18 cellular contexts compared by ENCODE assay signal in the genomic region with DNA sequence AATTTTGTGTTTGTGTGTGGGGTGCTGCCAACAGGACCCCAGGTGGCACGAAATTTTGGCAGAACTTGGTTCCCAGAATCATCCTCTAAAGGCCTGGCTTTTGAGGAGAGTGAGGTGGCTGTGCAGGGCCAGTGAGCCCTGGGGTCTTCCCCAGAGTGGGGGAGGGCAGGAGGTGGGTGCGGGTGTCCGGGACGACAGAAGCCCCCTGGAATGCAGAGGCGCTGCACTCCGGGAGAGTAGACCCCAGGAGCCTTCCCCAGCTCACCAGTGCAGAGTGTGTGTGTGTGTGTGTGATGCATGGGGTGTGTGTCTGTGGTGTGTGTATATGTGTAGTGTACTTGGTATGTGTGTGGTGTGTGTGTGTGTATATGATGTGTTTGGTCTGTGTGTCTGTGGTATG. TPM values are rescaled to one million over a fixed set of nuclear protein-coding genes. Genes with fewer than 3 reads are reported as not detected.
DNase-seq lines count a peak whose midpoint lies in the region; ATAC-seq, FAIRE-seq and TF ChIP-seq lines count a peak whose summit lies in the region.
"Had no signal": no experiment of that assay in that cellular context is flagged by ENCODE, and none has a peak within 500 bp of the region (broad histone marks: within the 10 kb centered on the region; RNA-seq: fewer than 3 reads in every experiment).

No MANE protein-coding gene starts in this region.

- no peak overlapping the region for H3K9ac ChIP-seq in K562 (ENCODE audit: insufficient read depth in 1 of 2, low read depth in 2 of 2, low read length in 2 of 2)
- no peak overlapping the region for H3K9ac ChIP-seq in trophoblast cell (ENCODE audit: low read length)

- H3K79me2 ChIP-seq in K562 (ENCODE audit: control insufficient read depth, insufficient read depth, low read length) (no peaks in the 10 kb centered on the region), trophoblast cell (ENCODE audit: control insufficient read depth, insufficient read depth, low read length, poor library complexity) (no peaks in the 10 kb centered on the region)

- in situ Hi-C loops in K562 (cut with MboI) = no loop called here

- peak; percentile 74 for FAIRE-seq in K562 (lab: Jason Lieb, UNC)
- FAIRE-seq in GM12892 (lab: Jason Lieb, UNC) = no peak
- FAIRE-seq: GM12878, GM19239 had no signal

- no peaks in the 10 kb centered on the region for H3K27me3 Mint-ChIP-seq in activated naive CD8-positive, alpha-beta T cell
- H3K27me3 Mint-ChIP-seq in activated naive CD8-positive, alpha-beta T cell treated with anti-CD3 and anti-CD28 coated beads for 36 hours = peaks cover 25% of the 10 kb centered on the region
- H3K27me3 Mint-ChIP-seq in HFFc6 (ENCODE audit: insufficient read depth) = peaks cover 4% of the 10 kb centered on the region

- intact Hi-C loops in K562 (cut with micrococcal nuclease) = no loop called here
- intact Hi-C loops in heart left ventricle (cut with DNase I) = no loop called here

- H3K27me3 ChIP-seq in K562 (ENCODE audit: control insufficient read depth in 2 of 2, insufficient read depth in 2 of 2, low read length in 2 of 2) (peaks cover 24 to 42% of the 10 kb centered on the region in 2 experiments), trophoblast cell (ENCODE audit: insufficient read depth, low read length) (no peaks in the 10 kb centered on the region), heart left ventricle (no peaks in the 10 kb centered on the region)

- no peak overlapping the region for H3K23ac ChIP-seq in trophoblast cell (ENCODE audit: low read length)

- H3K4ac ChIP-seq in trophoblast cell (ENCODE audit: low read depth, low read length) = no peak overlapping the region

- peaks cover 21% of the 10 kb centered on the region for H3K4me1 Mint-ChIP-seq in activated naive CD8-positive, alpha-beta T cell (ENCODE audit: low read depth)
- H3K4me1 Mint-ChIP-seq in activated naive CD8-positive, alpha-beta T cell treated with anti-CD3 and anti-CD28 coated beads for 36 hours = peaks cover 20% of the 10 kb centered on the region
- peaks cover 44% of the 10 kb centered on the region for H3K4me1 Mint-ChIP-seq in HFFc6 (ENCODE audit: low read depth)

- no peak overlapping the region for H2AK5ac ChIP-seq in trophoblast cell (ENCODE audit: low read length)

- H4K91ac ChIP-seq in trophoblast cell (ENCODE audit: low read depth, low read length) = no peak overlapping the region

- H3K4me1 ChIP-seq in K562 (replicated peaks in 1 of 2; ENCODE audit: control insufficient read depth in 2 of 2, insufficient read depth in 2 of 2, low read length in 2 of 2) (peaks cover 3 to 5% of the 10 kb centered on the region in 2 experiments; a peak in 3 of 5 replicates), trophoblast cell (ENCODE audit: control insufficient read depth in 1 of 2, insufficient read depth in 2 of 2, low read length in 2 of 2) (no peaks in the 10 kb centered on the region), heart left ventricle (no peaks in the 10 kb centered on the region)

- H2BK5ac ChIP-seq in trophoblast cell (ENCODE audit: low read depth, low read length, poor library complexity) = no peak overlapping the region

- peak overlapping the region; percentile 4 for H3K4me3 Mint-ChIP-seq in activated naive CD8-positive, alpha-beta T cell
- H3K4me3 Mint-ChIP-seq in activated naive CD8-positive, alpha-beta T cell treated with anti-CD3 and anti-CD28 coated beads for 36 hours = no peak overlapping the region
- H3K4me3 Mint-ChIP-seq in HFFc6 = no peak overlapping the region
- H3K4me3 Mint-ChIP-seq: CD4-positive, alpha-beta T cell; IgD-negative memory B cell had no signal

- no peaks in the 10 kb centered on the region for H3K9me1 ChIP-seq in K562 (ENCODE audit: control insufficient read depth, insufficient read depth, low read length)

- H3K4me3 ChIP-seq in K562 (no peak overlapping the region), trophoblast cell (ENCODE audit: low read depth, low read length) (peak overlapping the region; percentile 37), heart left ventricle (no peak overlapping the region)
- H3K4me3 ChIP-seq: GM12878 had no signal

- 24% methylated on average over 6 of the region's 6 CpGs for WGBS in K562 (ENCODE audit: insufficient coverage, low coverage, missing lambda C conversion rate)
- no CpG with 5 or more reads among the region's 6 CpGs for WGBS in trophoblast cell (ENCODE audit: extremely low coverage, insufficient coverage, insufficient read length)
- WGBS in heart left ventricle, 4 donors = 77 to 83% (median 78%) methylated on average over 6 of the region's 6 CpGs

- DNase-seq in activated naive CD8-positive, alpha-beta T cell treated with anti-CD3 and anti-CD28 coated beads for 36 hours = no peak
- DNase-seq in HFFc6 (no peak), K562 (ENCODE audit: extremely low read depth in 1 of 4, low spot score in 3 of 4) (no peak), trophoblast cell (no peak), GM12892 (ENCODE audit: insufficient read length) (no peak), heart left ventricle (no peak)
- DNase-seq: 8988T; AML-193; C1 segment of cervical spinal cord; Calu3; CD4-positive, alpha-beta T cell; DMS 273 treated with DMSO at 0.1 percent for 48 hours; DMS79 had no signal

- TF ChIP-seq CTCF in HFFc6 (IDR thresholded peaks at IDR 0.05) = no peak
- TF ChIP-seq CTCF in K562 (IDR thresholded peaks at IDR 0.05 in 2 of 3, conservative IDR thresholded peaks at IDR 0.05 in 1 of 3; ENCODE audit: insufficient read depth in 2 of 3, low read depth in 1 of 3, low read length in 3 of 3) = no peak
- no peak for TF ChIP-seq CTCF in heart left ventricle (IDR thresholded peaks at IDR 0.05)

- no peak for TF ChIP-seq EP300 in K562 (IDR thresholded peaks at IDR 0.05; ENCODE audit: low read length)

- no peak for TF ChIP-seq RAD21 in K562 (CRISPR knock-in tag; conservative IDR thresholded peaks at IDR 0.05 in 1 of 2, IDR thresholded peaks at IDR 0.05 in 1 of 2)

- H4K12ac ChIP-seq in trophoblast cell (ENCODE audit: low read depth, low read length) = no peak overlapping the region

- H3K36me3 ChIP-seq in K562 (ENCODE audit: control insufficient read depth, insufficient read depth, low read length) (no peaks in the 10 kb centered on the region), trophoblast cell (ENCODE audit: control insufficient read depth in 1 of 2, insufficient read depth in 2 of 2, low read length in 2 of 2) (no peaks in the 10 kb centered on the region), heart left ventricle (no peaks in the 10 kb centered on the region)

- ATAC-seq in K562 (no peak), GM18858 (IDR thresholded peaks at IDR 0.05; ENCODE audit: unreplicated experiment) (no peak), heart left ventricle (no peak)
- ATAC-seq: GM12878 had no signal

- H2BK120ac ChIP-seq in trophoblast cell (ENCODE audit: insufficient read depth, low read length, poor library complexity) = no peak overlapping the region

- no peaks in the 10 kb centered on the region for H3K79me1 ChIP-seq in trophoblast cell (ENCODE audit: low read length)

- CTCF ChIA-PET in K562 (lab: Yijun Ruan, JAX; ENCODE audit: low intra/inter-chr PET ratio) = no interaction called here

- H2AFZ ChIP-seq in K562 (ENCODE audit: low read depth, low read length) = no peak overlapping the region
- H2AFZ ChIP-seq in trophoblast cell (ENCODE audit: insufficient read depth, low read length, poor library complexity) = no peak overlapping the region

- H3K4me2 ChIP-seq in K562 (ENCODE audit: insufficient read depth, low read length) (no peak overlapping the region), trophoblast cell (ENCODE audit: low read length) (no peak overlapping the region)

- H2BK12ac ChIP-seq in trophoblast cell (ENCODE audit: low read length) = no peak overlapping the region

- H3K9me3 ChIP-seq in K562 (replicated peaks; ENCODE audit: control insufficient read depth, insufficient read depth, low read depth, low read length) (no peaks in the 10 kb centered on the region), trophoblast cell (ENCODE audit: insufficient read depth, low read depth, low read length) (peaks cover 9% of the 10 kb centered on the region), heart left ventricle (peaks cover 0 to 11% (median 0%) of the 10 kb centered on the region in 12 donors)

- POLR2A ChIA-PET in K562 (lab: Yijun Ruan, JAX) = no interaction called here

- H4K20me1 ChIP-seq in K562 (replicated peaks; ENCODE audit: control insufficient read depth, insufficient read depth, low read length) = peaks cover 7% of the 10 kb centered on the region; the same call in 1 of the 2 replicates

- TF ChIP-seq POLR2A in K562 (conservative IDR thresholded peaks at IDR 0.05) (no peak), GM12892 (IDR thresholded peaks at IDR 0.05; ENCODE audit: low read depth, low read length) (no peak), heart left ventricle (IDR thresholded peaks at IDR 0.05) (no peak)

- no TSS peak for BruUV-seq in K562 (replicated peaks; lab: Mats Ljungman, UMichigan)

- no peak overlapping the region for H3K27ac Mint-ChIP-seq in activated naive CD8-positive, alpha-beta T cell
- no peak overlapping the region for H3K27ac Mint-ChIP-seq in activated naive CD8-positive, alpha-beta T cell treated with anti-CD3 and anti-CD28 coated beads for 36 hours
- H3K27ac Mint-ChIP-seq in HFFc6 = peak overlapping the region; percentile 87; the same call in 1 of the 2 replicates
- H3K27ac Mint-ChIP-seq: CD4-positive, alpha-beta T cell; IgD-negative memory B cell had no signal

- no peak overlapping the region for H4K8ac ChIP-seq in trophoblast cell (ENCODE audit: low read depth, low read length)

- no peaks in the 10 kb centered on the region for H3K9me3 Mint-ChIP-seq in activated naive CD8-positive, alpha-beta T cell (ENCODE audit: low read depth)
- no peaks in the 10 kb centered on the region for H3K9me3 Mint-ChIP-seq in activated naive CD8-positive, alpha-beta T cell treated with anti-CD3 and anti-CD28 coated beads for 36 hours
- no peaks in the 10 kb centered on the region for H3K9me3 Mint-ChIP-seq in HFFc6
- H3K9me3 Mint-ChIP-seq: CD4-positive, alpha-beta T cell had no signal

- H3K27ac ChIP-seq in K562 (ENCODE audit: extremely low read depth, low read depth, low read length) (no peak overlapping the region), trophoblast cell (ENCODE audit: low read depth, low read length) (no peak overlapping the region), heart left ventricle (no peak overlapping the region)

- H3K14ac ChIP-seq in trophoblast cell (ENCODE audit: low read length) = no peak overlapping the region

- H3K36me3 Mint-ChIP-seq in activated naive CD8-positive, alpha-beta T cell = no peaks in the 10 kb centered on the region
- H3K36me3 Mint-ChIP-seq in activated naive CD8-positive, alpha-beta T cell treated with anti-CD3 and anti-CD28 coated beads for 36 hours = peaks cover 3% of the 10 kb centered on the region
- H3K36me3 Mint-ChIP-seq in HFFc6 (ENCODE audit: low read depth) = peaks cover 4% of the 10 kb centered on the region; the same call in 1 of the 2 replicates

- no peak overlapping the region for H3K18ac ChIP-seq in trophoblast cell (ENCODE audit: low read length)

RNA-seq across cellular contexts. Expression of gene SEC13, which starts 44.4 kb away (rescaled TPM):
- 100 to 1,000 TPM in 1 of 2 experiments, 10 to 100 TPM in 1; 99.4 to 103 TPM for total RNA-seq in activated naive CD8-positive, alpha-beta T cell treated with anti-CD3 and anti-CD28 coated beads for 36 hours
- total RNA-seq in HFFc6 (2021; fragmentation: NEBNext Ultra II Directional; extraction: Animal tissue kit (Norgen Biotek cat#: 25700)) = 100 to 1,000 TPM; 240 to 278 (median 274) TPM
- total RNA-seq in K562 (2011; cell fraction: chromatin; rRNA removed; ENCODE audit: low replicate concordance) = 285 and 425 TPM in 2 replicates
- total RNA-seq in K562 (2011; cell fraction: nucleolus; rRNA removed) = 250 and 265 TPM in 2 replicates
- 278 and 337 TPM in 2 replicates for total RNA-seq in K562 (2011; cell fraction: nucleoplasm; rRNA removed)
- 256 and 318 TPM in 2 replicates for total RNA-seq in K562 (2014; rRNA removed)
- 124 and 145 TPM in 2 replicates for total RNA-seq in K562 (2014; rRNA removed; fragmentation: Illumina TruSeq; extraction: Trizol)
- 192 and 196 TPM in 2 replicates for total RNA-seq in K562 (2015; rRNA removed; fragmentation: Illumina TruSeq; extraction: Trizol)
- 199 and 209 TPM in 2 replicates for total RNA-seq in K562 (2021)
- 199 and 308 TPM in 2 replicates for polyA plus RNA-seq in K562 (2011; rRNA removed)
- 331 and 334 TPM in 2 replicates for polyA plus RNA-seq in K562 (2011; cell fraction: cytosol; rRNA removed)
- polyA plus RNA-seq in K562 (2011; cell fraction: nucleus; rRNA removed) = 250 and 306 TPM in 2 replicates
- 186 and 201 TPM in 2 replicates for polyA plus RNA-seq in K562 (2012)
- 274 and 284 TPM in 2 replicates for polyA plus RNA-seq in K562 (2014; fragmentation: Illumina TruSeq; extraction: Trizol)
- 100 to 1,000 TPM in 1 of 2 experiments, 10 to 100 TPM in 1; 71.5 to 116 TPM for polyA plus RNA-seq in K562 (2014; fragmentation: Nextera tagmentation; extraction: Ambion mirVana)
- polyA plus RNA-seq in K562 (2014; rRNA removed) = 152 and 181 TPM in 2 replicates
- 268 and 286 TPM in 2 replicates for polyA minus RNA-seq in K562 (2011; rRNA and poly(A)+ RNA removed)
- polyA minus RNA-seq in K562 (2011; cell fraction: cytosol; rRNA and poly(A)+ RNA removed) = 204 and 250 TPM in 2 replicates
- 102 and 172 TPM in 2 replicates for polyA minus RNA-seq in K562 (2011; cell fraction: nucleus; rRNA and poly(A)+ RNA removed)
- 201 and 208 TPM in 2 replicates for polyA plus RNA-seq in trophoblast cell (2013)
- polyA plus RNA-seq in GM12892 (2012; ENCODE audit: missing spikeins) = 76.0 TPM
- 10 to 100 TPM; 49.7 to 73.6 (median 56.9) TPM for total RNA-seq in heart left ventricle
- polyA plus RNA-seq in heart left ventricle = 100 to 1,000 TPM in 1 of 2 donors, 10 to 100 TPM in 1; 49.2 to 164 TPM
